In the genomic region with DNA sequence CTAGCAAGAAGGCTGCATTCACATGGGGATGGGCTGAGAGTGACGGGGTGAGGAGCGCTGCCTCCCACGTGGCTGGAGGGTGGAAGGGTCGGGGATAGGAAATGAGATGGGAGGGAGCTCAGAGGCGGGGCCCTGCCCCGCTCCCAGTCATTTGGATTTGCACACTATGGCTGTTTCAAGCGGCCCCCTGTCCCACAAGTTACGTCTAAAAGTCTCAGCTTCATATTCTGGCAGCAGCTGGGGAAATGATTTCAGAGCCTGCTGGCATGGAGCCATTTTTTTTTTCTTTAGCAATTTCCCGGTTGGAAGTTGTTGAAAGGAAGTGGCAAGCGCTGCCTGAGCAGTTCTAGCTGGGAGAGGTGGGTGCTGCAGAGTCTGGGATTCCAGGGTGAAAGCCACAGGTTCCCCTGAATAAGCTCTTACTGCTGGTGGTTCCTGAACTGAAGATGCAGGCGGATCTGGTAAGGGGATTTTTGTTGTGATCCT, we compare ENCODE assay signal across 8 cellular contexts.
A peak's percentile ranks its signal among the peaks of the same experiment; 100 is the strongest.
DNase-seq lines count a peak whose midpoint lies in the region; ATAC-seq, FAIRE-seq and TF ChIP-seq lines count a peak whose summit lies in the region.

No MANE protein-coding gene starts in this region.

- no peak for FAIRE-seq in H54 (lab: Jason Lieb, UNC)

- no peaks in the 10 kb centered on the region for H3K27me3 ChIP-seq in Peyer's patch

- TF ChIP-seq POLR2A in Peyer's patch (IDR thresholded peaks at IDR 0.05), result no peak
- no peak for TF ChIP-seq POLR2A in H54 (IDR thresholded peaks at IDR 0.05; ENCODE audit: low read depth, low read length)
- no peak for TF ChIP-seq POLR2A in GM18505 (IDR thresholded peaks at IDR 0.05; ENCODE audit: borderline replicate concordance, extremely low read depth, insufficient read depth, insufficient read length)

- ATAC-seq in GM21717 (IDR thresholded peaks at IDR 0.05; ENCODE audit: unreplicated experiment), result no peak
- no peak for ATAC-seq in stimulated activated naive CD8-positive, alpha-beta T cell treated with anti-CD3 and anti-CD28 coated beads, Interleukin-15, Interleukin-2, amounts not matched to agents 100 U/mL and 50 U/mL, for 24 hours
- ATAC-seq in GM18505 (IDR thresholded peaks at IDR 0.05; ENCODE audit: unreplicated experiment), result no peak

- no peak for TF ChIP-seq CTCF in Peyer's patch (IDR thresholded peaks at IDR 0.05)
- TF ChIP-seq CTCF in foreskin fibroblast (IDR thresholded peaks at IDR 0.05; ENCODE audit: low read depth, low read length), result no peak
- TF ChIP-seq CTCF in retinal pigment epithelial cell (conservative IDR thresholded peaks at IDR 0.05; ENCODE audit: low read depth, low read length), result no peak

- H3K4me1 ChIP-seq in Peyer's patch, result peaks cover 0 to 26% (median 7%) of the 10 kb centered on the region in 4 donors

- no peaks in the 10 kb centered on the region for H3K9me3 ChIP-seq in Peyer's patch

- peak; percentile 81 for DNase-seq in DMS53 treated with DMSO at 0.1 percent for 48 hours (lab: John Stamatoyannopoulos, UW; ENCODE audit: unreplicated experiment)
- DNase-seq in Peyer's patch, result peak in 1 of 3 donors; percentile 58
- DNase-seq in foreskin fibroblast, result peak; percentile 63 to 82
- no peak for DNase-seq in retinal pigment epithelial cell (ENCODE audit: low read depth)
- DNase-seq in stimulated activated naive CD8-positive, alpha-beta T cell treated with anti-CD3 and anti-CD28 coated beads, Interleukin-15, Interleukin-2, amounts not matched to agents 100 U/mL and 50 U/mL, for 24 hours, result no peak
- no peak for DNase-seq in H54 (ENCODE audit: insufficient read length, low spot score)

- H3K27ac ChIP-seq in Peyer's patch, result peak overlapping the region; percentile 25 to 79 (median 55)

- H3K4me3 ChIP-seq in Peyer's patch, result peak overlapping the region in 1 of 4 donors; percentile 15
- H3K4me3 ChIP-seq in foreskin fibroblast (ENCODE audit: low read depth in 1 of 2, low read length in 2 of 2), result peak overlapping the region in 1 of 2 donors; percentile 3
- peak overlapping the region; percentile 9 for H3K4me3 ChIP-seq in retinal pigment epithelial cell (ENCODE audit: low read length)

- no peaks in the 10 kb centered on the region for H3K36me3 ChIP-seq in Peyer's patch

Comparison
In these comparisons a context has a peak if more than half of its experiments do, and no peak if none do; other contexts are left out.
1. DNase-seq: peak in DMS53 treated with DMSO at 0.1 percent for 48 hours (single experiment) and foreskin fibroblast (2 of 2); none in retinal pigment epithelial cell (single experiment), stimulated activated naive CD8-positive, alpha-beta T cell treated with anti-CD3 and anti-CD28 coated beads, Interleukin-15, Interleukin-2, amounts not matched to agents 100 U/mL and 50 U/mL, for 24 hours (single experiment) and H54 (single experiment).